ENCODE assay signal across 11 cellular contexts in the genomic region with DNA sequence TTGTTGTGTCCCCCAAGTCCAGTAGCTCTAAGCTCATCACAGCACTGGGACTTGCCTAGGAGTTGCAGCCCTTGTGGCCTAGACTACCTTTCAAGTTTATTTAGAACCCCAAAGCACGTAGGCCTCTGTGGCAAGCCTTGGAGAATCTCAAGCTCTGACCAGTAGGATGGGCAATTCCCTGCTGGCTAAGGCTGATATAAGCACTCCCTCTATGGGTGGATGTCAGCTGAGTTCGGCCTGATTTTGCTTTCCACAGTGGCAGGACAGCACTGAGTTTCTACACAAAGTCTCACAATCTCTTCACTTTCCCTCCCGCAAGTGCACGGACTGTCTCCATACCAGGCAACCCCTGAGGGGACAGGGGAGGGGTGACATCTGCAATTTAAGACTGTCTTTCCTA.
DNase-seq lines count a peak whose midpoint lies in the region; ATAC-seq and TF ChIP-seq lines count a peak whose summit lies in the region.
"Had no signal": no experiment of that assay in that cellular context is flagged by ENCODE, and none has a peak within 500 bp of the region (broad histone marks: within the 10 kb centered on the region; RNA-seq: fewer than 3 reads in every experiment).

No MANE protein-coding gene starts in this region.

- intact Hi-C loops in OCI-LY7 (cut with micrococcal nuclease; ENCODE audit: unreplicated experiment): no loop called here
- intact Hi-C loops in aorta (cut with DNase I): no loop called here

- peak; percentile 37 for DNase-seq in ELR (ENCODE audit: low read depth)
- DNase-seq in brain microvascular endothelial cell: peak; percentile 22
- no peak for DNase-seq in OCI-LY7 (ENCODE audit: low spot score)
- DNase-seq in aorta: no peak
- DNase-seq: activated CD8-positive, alpha-beta memory T cell treated with anti-CD3 and anti-CD28 coated beads, Interleukin-2, amount 10 ng/mL, durations not matched to agents 7 days and 5 days; T-helper 9 cell; uterus had no signal

- H3K9me3 ChIP-seq in OCI-LY7 (ENCODE audit: low read length) (no peaks in the 10 kb centered on the region), gastroesophageal sphincter (no peaks in the 10 kb centered on the region), aorta (ENCODE audit: control insufficient read depth, low read length) (no peaks in the 10 kb centered on the region)
- H3K9me3 ChIP-seq: uterus had no signal

- H3K4me1 ChIP-seq in OCI-LY7 (ENCODE audit: insufficient read depth, low read length, poor library complexity, severe bottlenecking): no peaks in the 10 kb centered on the region
- H3K4me1 ChIP-seq in gastroesophageal sphincter: no peaks in the 10 kb centered on the region
- H3K4me1 ChIP-seq in aorta (ENCODE audit: control insufficient read depth in 1 of 2, insufficient read depth in 2 of 2, low read length in 2 of 2): no peaks in the 10 kb centered on the region
- H3K4me1 ChIP-seq: uterus had no signal

- no peaks in the 10 kb centered on the region for H3K9me2 ChIP-seq in OCI-LY7 (ENCODE audit: insufficient read depth, low read length)

- no peaks in the 10 kb centered on the region for H3K36me3 Mint-ChIP-seq in nephron (ENCODE audit: low read depth)
- H3K36me3 Mint-ChIP-seq: activated CD8-positive, alpha-beta memory T cell treated with anti-CD3 and anti-CD28 coated beads, Interleukin-2, amount 10 ng/mL, durations not matched to agents 7 days and 5 days had no signal

- no peak overlapping the region for H3K4me2 ChIP-seq in OCI-LY7 (ENCODE audit: low read length)

- no peaks in the 10 kb centered on the region for H3K79me2 ChIP-seq in OCI-LY7 (ENCODE audit: insufficient read depth, low read depth, low read length)

- ATAC-seq in gastroesophageal sphincter (no peak), aorta (ENCODE audit: low FRiP score) (no peak)
- ATAC-seq: activated CD8-positive, alpha-beta memory T cell treated with anti-CD3 and anti-CD28 coated beads, Interleukin-2, amount 10 ng/mL, durations not matched to agents 7 days and 5 days had no signal

- TF ChIP-seq CTCF in brain microvascular endothelial cell (IDR thresholded peaks at IDR 0.05; ENCODE audit: low read depth, low read length, missing control alignments): peak; percentile 64
- TF ChIP-seq CTCF in nephron (IDR thresholded peaks at IDR 0.05; ENCODE audit: unreplicated experiment in 3 of 3): peak in 2 of 3 experiments; percentile 6 to 11
- no peak for TF ChIP-seq CTCF in OCI-LY7 (conservative IDR thresholded peaks at IDR 0.05; ENCODE audit: low read length)
- no peak for TF ChIP-seq CTCF in gastroesophageal sphincter (IDR thresholded peaks at IDR 0.05)

- no peak overlapping the region for H3K4me3 Mint-ChIP-seq in nephron
- H3K4me3 Mint-ChIP-seq: activated CD8-positive, alpha-beta memory T cell treated with anti-CD3 and anti-CD28 coated beads, Interleukin-2, amount 10 ng/mL, durations not matched to agents 7 days and 5 days had no signal

- CTCF ChIA-PET in OCI-LY7 (lab: Charles Lee; ENCODE audit: unreplicated experiment): no interaction called here

- TF ChIP-seq EP300 in Ishikawa (IDR thresholded peaks at IDR 0.05; ENCODE audit: borderline replicate concordance) (no peak), gastroesophageal sphincter (IDR thresholded peaks at IDR 0.05) (no peak)

- no peaks in the 10 kb centered on the region for H3K36me3 ChIP-seq in brain microvascular endothelial cell (replicated peaks)
- H3K36me3 ChIP-seq in OCI-LY7 (ENCODE audit: insufficient read depth, low read length): no peaks in the 10 kb centered on the region
- no peaks in the 10 kb centered on the region for H3K36me3 ChIP-seq in gastroesophageal sphincter
- no peaks in the 10 kb centered on the region for H3K36me3 ChIP-seq in aorta (ENCODE audit: control insufficient read depth in 1 of 2, insufficient read depth in 2 of 2, low read length in 1 of 2)
- H3K36me3 ChIP-seq: uterus had no signal

- H2AFZ ChIP-seq in OCI-LY7 (ENCODE audit: low read length): no peak overlapping the region

- H3K27ac ChIP-seq in brain microvascular endothelial cell: no peak overlapping the region
- H3K27ac ChIP-seq in OCI-LY7 (ENCODE audit: low read depth, low read length, poor library complexity, severe bottlenecking): no peak overlapping the region
- H3K27ac ChIP-seq in gastroesophageal sphincter: no peak overlapping the region
- H3K27ac ChIP-seq in aorta (ENCODE audit: low read depth in 1 of 2, low read length in 2 of 2): no peak overlapping the region
- H3K27ac ChIP-seq: skin epidermis, uterus had no signal

- 95% methylated on average over 3 of the region's 4 CpGs; no CpG with 5 or more reads in 1 of the 2 donors for WGBS in gastroesophageal sphincter (ENCODE audit: low coverage in 1 of 2), 2 donors
- WGBS in aorta, 2 donors: 86 to 88% methylated on average over 4 of the region's 4 CpGs

- H3K27me3 Mint-ChIP-seq in nephron (ENCODE audit: low read depth): no peaks in the 10 kb centered on the region
- H3K27me3 Mint-ChIP-seq: activated CD8-positive, alpha-beta memory T cell treated with anti-CD3 and anti-CD28 coated beads, Interleukin-2, amount 10 ng/mL, durations not matched to agents 7 days and 5 days had no signal

- H3K27me3 ChIP-seq in brain microvascular endothelial cell (replicated peaks): no peaks in the 10 kb centered on the region
- no peaks in the 10 kb centered on the region for H3K27me3 ChIP-seq in gastroesophageal sphincter
- H3K27me3 ChIP-seq in aorta (ENCODE audit: control insufficient read depth in 1 of 2, insufficient read depth in 2 of 2, low read length in 1 of 2): no peaks in the 10 kb centered on the region
- H3K27me3 ChIP-seq: uterus had no signal

- in situ Hi-C loops in brain microvascular endothelial cell (cut with HindIII; ENCODE audit: low pct_ligation_motif_present, low sequenced_read_pairs): no loop called here

- H4K20me1 ChIP-seq in OCI-LY7 (ENCODE audit: insufficient read depth, low read length): no peaks in the 10 kb centered on the region

- no peaks in the 10 kb centered on the region for H3K9me3 Mint-ChIP-seq in nephron

- no peak overlapping the region for H3K27ac Mint-ChIP-seq in nephron
- H3K27ac Mint-ChIP-seq: activated CD8-positive, alpha-beta memory T cell treated with anti-CD3 and anti-CD28 coated beads, Interleukin-2, amount 10 ng/mL, durations not matched to agents 7 days and 5 days had no signal

- no peaks in the 10 kb centered on the region for H3K4me1 Mint-ChIP-seq in nephron
- H3K4me1 Mint-ChIP-seq: activated CD8-positive, alpha-beta memory T cell treated with anti-CD3 and anti-CD28 coated beads, Interleukin-2, amount 10 ng/mL, durations not matched to agents 7 days and 5 days had no signal

- peak; percentile 54 for TF ChIP-seq RAD21 in Ishikawa (IDR thresholded peaks at IDR 0.05; ENCODE audit: low read depth)

- BruUV-seq in OCI-LY7 (replicated peaks; lab: Mats Ljungman, UMichigan): no TSS peak

- POLR2A ChIA-PET in OCI-LY7 (lab: Charles Lee): no interaction called here

- H3K4me3 ChIP-seq in brain microvascular endothelial cell (ENCODE audit: low read depth, low read length) (no peak overlapping the region), OCI-LY7 (ENCODE audit: low read depth, low read length, poor library complexity, severe bottlenecking) (no peak overlapping the region), gastroesophageal sphincter (no peak overlapping the region), aorta (ENCODE audit: low read length in 2 of 2) (no peak overlapping the region)
- H3K4me3 ChIP-seq: skin epidermis, uterus had no signal

- TF ChIP-seq POLR2A in gastroesophageal sphincter (IDR thresholded peaks at IDR 0.05): no peak

TF ChIP-seq in Ishikawa, 13 proteins besides CTCF, POLR2A, EP300 and RAD21:
- TF ChIP-seq FOXM1 (IDR thresholded peaks at IDR 0.05; ENCODE audit: borderline replicate concordance, low read depth) (no peak), ZBTB7A (IDR thresholded peaks at IDR 0.05; ENCODE audit: low read depth) (no peak), USF1 (IDR thresholded peaks at IDR 0.05) (no peak), TEAD4 (IDR thresholded peaks at IDR 0.05) (no peak), CREB1 (IDR thresholded peaks at IDR 0.05; ENCODE audit: low read depth) (no peak), EGR1 (IDR thresholded peaks at IDR 0.05) (no peak), MAX (IDR thresholded peaks at IDR 0.05) (no peak), TAF1 (IDR thresholded peaks at IDR 0.05; ENCODE audit: low read depth) (no peak)
- TF ChIP-seq, protein P1, sequence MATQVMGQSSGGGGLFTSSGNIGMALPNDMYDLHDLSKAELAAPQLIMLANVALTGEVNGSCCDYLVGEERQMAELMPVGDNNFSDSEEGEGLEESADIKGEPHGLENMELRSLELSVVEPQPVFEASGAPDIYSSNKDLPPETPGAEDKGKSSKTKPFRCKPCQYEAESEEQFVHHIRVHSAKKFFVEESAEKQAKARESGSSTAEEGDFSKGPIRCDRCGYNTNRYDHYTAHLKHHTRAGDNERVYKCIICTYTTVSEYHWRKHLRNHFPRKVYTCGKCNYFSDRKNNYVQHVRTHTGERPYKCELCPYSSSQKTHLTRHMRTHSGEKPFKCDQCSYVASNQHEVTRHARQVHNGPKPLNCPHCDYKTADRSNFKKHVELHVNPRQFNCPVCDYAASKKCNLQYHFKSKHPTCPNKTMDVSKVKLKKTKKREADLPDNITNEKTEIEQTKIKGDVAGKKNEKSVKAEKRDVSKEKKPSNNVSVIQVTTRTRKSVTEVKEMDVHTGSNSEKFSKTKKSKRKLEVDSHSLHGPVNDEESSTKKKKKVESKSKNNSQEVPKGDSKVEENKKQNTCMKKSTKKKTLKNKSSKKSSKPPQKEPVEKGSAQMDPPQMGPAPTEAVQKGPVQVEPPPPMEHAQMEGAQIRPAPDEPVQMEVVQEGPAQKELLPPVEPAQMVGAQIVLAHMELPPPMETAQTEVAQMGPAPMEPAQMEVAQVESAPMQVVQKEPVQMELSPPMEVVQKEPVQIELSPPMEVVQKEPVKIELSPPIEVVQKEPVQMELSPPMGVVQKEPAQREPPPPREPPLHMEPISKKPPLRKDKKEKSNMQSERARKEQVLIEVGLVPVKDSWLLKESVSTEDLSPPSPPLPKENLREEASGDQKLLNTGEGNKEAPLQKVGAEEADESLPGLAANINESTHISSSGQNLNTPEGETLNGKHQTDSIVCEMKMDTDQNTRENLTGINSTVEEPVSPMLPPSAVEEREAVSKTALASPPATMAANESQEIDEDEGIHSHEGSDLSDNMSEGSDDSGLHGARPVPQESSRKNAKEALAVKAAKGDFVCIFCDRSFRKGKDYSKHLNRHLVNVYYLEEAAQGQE (IDR thresholded peaks at IDR 0.05; ENCODE audit: low read depth): no peak
TF ChIP-seq in Ishikawa: peak in this region for 0.

Comparison
In these comparisons a context has a peak if more than half of its experiments do, and no peak if none do; other contexts are left out.
1. DNase-seq: peak in ELR (single experiment) and brain microvascular endothelial cell (single experiment); none in OCI-LY7 (single experiment) and aorta (0 of 2).
2. CTCF ChIP-seq: peak in brain microvascular endothelial cell (single experiment) and nephron (2 of 3); none in OCI-LY7 (single experiment) and gastroesophageal sphincter (0 of 4).